ENCODE assay signal across 17 cellular contexts in genomic region chr11:125328181-125328580, GRCh38.
A peak's percentile ranks its signal among the peaks of the same experiment; 100 is the strongest.
DNase-seq lines count a peak whose midpoint lies in the region; ATAC-seq and TF ChIP-seq lines count a peak whose summit lies in the region.
"Had no signal": no experiment of that assay in that cellular context is flagged by ENCODE, and none has a peak within 500 bp of the region (broad histone marks: within the 10 kb centered on the region; RNA-seq: fewer than 3 reads in every experiment).

No MANE protein-coding gene starts in this region.

- H3K27me3 ChIP-seq in Panc1 (ENCODE audit: control insufficient read depth, insufficient read depth, low read length): peaks cover 16% of the 10 kb centered on the region

- no peaks in the 10 kb centered on the region for H3K4me1 Mint-ChIP-seq in central memory CD8-positive, alpha-beta T cell
- H3K4me1 Mint-ChIP-seq in nephron progenitor cell: peaks cover 65% of the 10 kb centered on the region
- H3K4me1 Mint-ChIP-seq: B cell had no signal

- no peak overlapping the region for H3K4me3 Mint-ChIP-seq in central memory CD8-positive, alpha-beta T cell
- H3K4me3 Mint-ChIP-seq in nephron progenitor cell: no peak overlapping the region
- H3K4me3 Mint-ChIP-seq: B cell; CD8-positive, alpha-beta T cell had no signal

- H3K9me3 Mint-ChIP-seq in central memory CD8-positive, alpha-beta T cell: no peaks in the 10 kb centered on the region
- no peaks in the 10 kb centered on the region for H3K9me3 Mint-ChIP-seq in nephron progenitor cell
- H3K9me3 Mint-ChIP-seq: CD8-positive, alpha-beta T cell had no signal

- H3K27me3 Mint-ChIP-seq in central memory CD8-positive, alpha-beta T cell: peaks cover 69% of the 10 kb centered on the region
- no peaks in the 10 kb centered on the region for H3K27me3 Mint-ChIP-seq in nephron progenitor cell (ENCODE audit: low read depth, poor library complexity)

- H3K27ac ChIP-seq in Panc1 (ENCODE audit: low read length) (no peak overlapping the region), temporal lobe (ENCODE audit: low read depth, low read length) (peak overlapping the region; percentile 52)
- H3K27ac ChIP-seq: GM23248 had no signal

- in situ Hi-C loops in Panc1 (cut with HindIII; ENCODE audit: low pct_unique_long_range_greater_than_20kb, low sequenced_read_pairs): no loop called here

- POLR2A ChIA-PET in Panc1 (lab: Charles Lee): no interaction called here

- DNase-seq in Panc1 (ENCODE audit: low read depth, low spot score) (no peak), nephron progenitor cell (no peak), Right ventricle myocardium inferior (ENCODE audit: missing footprints) (no peak), NCI-H748 (lab: John Stamatoyannopoulos, UW; ENCODE audit: unreplicated experiment) (no peak), NCI-H69 (lab: John Stamatoyannopoulos, UW) (no peak)
- DNase-seq in central memory CD8-positive, alpha-beta T cell (ENCODE audit: low spot score in 2 of 2): no peak
- DNase-seq: ACHN; C1 segment of cervical spinal cord; CD8-positive, alpha-beta T cell; COR-L47; DMS153; DMS79 treated with DMSO at 0.1 percent for 48 hours; EL; GM23248 had no signal

- no TSS peak for BruUV-seq in Panc1 (replicated peaks; lab: Mats Ljungman, UMichigan)

- ATAC-seq in Panc1: 0 out of 2 replicates have a peak, but pooled peaks have one; percentile 19
- no peak for ATAC-seq in central memory CD8-positive, alpha-beta T cell (replicated peaks; ENCODE audit: extremely low read depth, poor library complexity, severe bottlenecking)
- no peak for ATAC-seq in Right ventricle myocardium inferior
- ATAC-seq: CD8-positive, alpha-beta T cell; HepG2 had no signal

- H3K36me3 Mint-ChIP-seq in central memory CD8-positive, alpha-beta T cell (ENCODE audit: insufficient read depth): no peaks in the 10 kb centered on the region
- H3K36me3 Mint-ChIP-seq in nephron progenitor cell (ENCODE audit: low read depth): peaks cover 10% of the 10 kb centered on the region
- H3K36me3 Mint-ChIP-seq: CD8-positive, alpha-beta T cell had no signal

- no peaks in the 10 kb centered on the region for H3K36me3 ChIP-seq in Panc1 (ENCODE audit: control insufficient read depth, insufficient read depth, low read length)

- CTCF ChIA-PET in Panc1 (lab: Charles Lee): interaction anchor here (0.5 kb wide), 1 partner anchor 16 kb away, joined by 3 read pairs; no protein-coding TSS in a partner anchor

- H3K4me3 ChIP-seq in Panc1 (ENCODE audit: low read depth in 2 of 2, low read length in 2 of 2): no peak overlapping the region
- H3K4me3 ChIP-seq: GM23248 had no signal

- H3K27ac Mint-ChIP-seq in central memory CD8-positive, alpha-beta T cell (ENCODE audit: low read depth): peak overlapping the region; percentile 6
- peak overlapping the region; percentile 36 for H3K27ac Mint-ChIP-seq in nephron progenitor cell
- H3K27ac Mint-ChIP-seq: B cell; CD8-positive, alpha-beta T cell had no signal

- no peak for TF ChIP-seq CTCF in Panc1 (IDR thresholded peaks at IDR 0.05)
- TF ChIP-seq CTCF in nephron progenitor cell (IDR thresholded peaks at IDR 0.05): no peak

- H3K4me1 ChIP-seq in Panc1 (ENCODE audit: control insufficient read depth, insufficient read depth, low read length): no peaks in the 10 kb centered on the region

- intact Hi-C loops in Panc1 (cut with micrococcal nuclease; ENCODE audit: unreplicated experiment): no loop called here
- intact Hi-C loops in Right ventricle myocardium inferior (cut with DNase I): no loop called here

- no peaks in the 10 kb centered on the region for H3K9me3 ChIP-seq in Panc1 (ENCODE audit: control insufficient read depth, insufficient read depth, low read depth, low read length)
